Comparison of ENCODE assay signal across 2 cellular contexts in genomic region chr5:53001541-53001940, GRCh38.
A peak's percentile ranks its signal among the peaks of the same experiment; 100 is the strongest.
TF ChIP-seq lines count a peak whose summit lies in the region.

No MANE protein-coding gene starts in this region.

TF ChIP-seq in HepG2, 621 proteins besides CTCF, POLR2A, EP300 and RAD21 (continues in another document):
- TF ChIP-seq ZFP62 (CRISPR knock-in tag; IDR thresholded peaks at IDR 0.05) (no peak), SOX5 (CRISPR knock-in tag; IDR thresholded peaks at IDR 0.05; ENCODE audit: borderline replicate concordance) (peak; percentile 71), CEBPG (CRISPR knock-in tag; IDR thresholded peaks at IDR 0.05) (peak; percentile 64), FOXK1 (CRISPR knock-in tag; IDR thresholded peaks at IDR 0.05; ENCODE audit: borderline replicate concordance, low read depth) (no peak), SSRP1 (CRISPR knock-in tag; IDR thresholded peaks at IDR 0.05) (no peak), NCOR1 (IDR thresholded peaks at IDR 0.05; ENCODE audit: borderline replicate concordance, low read length) (peak; percentile 75; the same call in 1 of the 2 replicates), ZNF101 (CRISPR knock-in tag; IDR thresholded peaks at IDR 0.05; ENCODE audit: borderline replicate concordance, low read depth) (no peak), THAP11 (CRISPR knock-in tag; IDR thresholded peaks at IDR 0.05) (no peak), ZSCAN29 (CRISPR knock-in tag; conservative IDR thresholded peaks at IDR 0.05) (0 out of 2 replicates have a peak, but pooled peaks have one; percentile 1), ZNF30 (CRISPR knock-in tag; IDR thresholded peaks at IDR 0.05) (no peak), ZBTB10 (CRISPR knock-in tag; IDR thresholded peaks at IDR 0.05; ENCODE audit: borderline replicate concordance) (no peak), SIX1 (CRISPR knock-in tag; IDR thresholded peaks at IDR 0.05; ENCODE audit: borderline replicate concordance) (peak; percentile 63; the same call in 1 of the 2 replicates), ZNF121 (CRISPR knock-in tag; IDR thresholded peaks at IDR 0.05) (peak; percentile 98), ETV5 (CRISPR knock-in tag; IDR thresholded peaks at IDR 0.05; ENCODE audit: borderline replicate concordance) (peak; percentile 65; the same call in 1 of the 2 replicates), KLF6 (CRISPR knock-in tag; IDR thresholded peaks at IDR 0.05) (no peak), CEBPB (IDR thresholded peaks at IDR 0.05; ENCODE audit: borderline replicate concordance, low read depth, low read length) (peak; percentile 71; the same call in 1 of the 2 replicates), CREM (IDR thresholded peaks at IDR 0.05) (peak; percentile 70), CREM (CRISPR knock-in tag; IDR thresholded peaks at IDR 0.05) (no peak), PHF21A (CRISPR knock-in tag; IDR thresholded peaks at IDR 0.05) (peak; percentile 29; the same call in 1 of the 2 replicates), ARID2 (CRISPR knock-in tag; IDR thresholded peaks at IDR 0.05; ENCODE audit: borderline replicate concordance) (no peak), HDAC2 (CRISPR knock-in tag; IDR thresholded peaks at IDR 0.05) (peak; percentile 61; the same call in 1 of the 2 replicates), MYC (CRISPR knock-in tag; IDR thresholded peaks at IDR 0.05; ENCODE audit: borderline replicate concordance) (no peak), FOXA3 (CRISPR knock-in tag; IDR thresholded peaks at IDR 0.05) (peak; percentile 44), ELF4 (CRISPR knock-in tag; IDR thresholded peaks at IDR 0.05; ENCODE audit: borderline replicate concordance) (no peak), NCOA2 (CRISPR knock-in tag; IDR thresholded peaks at IDR 0.05) (peak; percentile 74), MED8 (CRISPR knock-in tag; IDR thresholded peaks at IDR 0.05; ENCODE audit: insufficient replicate concordance) (no peak), SALL1 (CRISPR knock-in tag; IDR thresholded peaks at IDR 0.05) (peak; percentile 50; the same call in 1 of the 2 replicates), MED1 (CRISPR knock-in tag; IDR thresholded peaks at IDR 0.05) (peak; percentile 92), ZGPAT (CRISPR knock-in tag; IDR thresholded peaks at IDR 0.05) (peak; percentile 52; the same call in 1 of the 2 replicates)
- TF ChIP-seq, protein P1, sequence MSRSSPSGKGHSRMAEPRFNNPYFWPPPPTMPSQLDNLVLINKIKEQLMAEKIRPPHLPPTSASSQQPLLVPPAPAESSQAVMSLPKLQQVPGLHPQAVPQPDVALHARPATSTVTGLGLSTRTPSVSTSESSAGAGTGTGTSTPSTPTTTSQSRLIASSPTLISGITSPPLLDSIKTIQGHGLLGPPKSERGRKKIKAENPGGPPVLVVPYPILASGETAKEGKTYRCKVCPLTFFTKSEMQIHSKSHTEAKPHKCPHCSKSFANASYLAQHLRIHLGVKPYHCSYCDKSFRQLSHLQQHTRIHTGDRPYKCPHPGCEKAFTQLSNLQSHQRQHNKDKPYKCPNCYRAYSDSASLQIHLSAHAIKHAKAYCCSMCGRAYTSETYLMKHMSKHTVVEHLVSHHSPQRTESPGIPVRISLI (CRISPR knock-in tag; IDR thresholded peaks at IDR 0.05; ENCODE audit: borderline replicate concordance) = peak; percentile 96
- TF ChIP-seq, protein P2, sequence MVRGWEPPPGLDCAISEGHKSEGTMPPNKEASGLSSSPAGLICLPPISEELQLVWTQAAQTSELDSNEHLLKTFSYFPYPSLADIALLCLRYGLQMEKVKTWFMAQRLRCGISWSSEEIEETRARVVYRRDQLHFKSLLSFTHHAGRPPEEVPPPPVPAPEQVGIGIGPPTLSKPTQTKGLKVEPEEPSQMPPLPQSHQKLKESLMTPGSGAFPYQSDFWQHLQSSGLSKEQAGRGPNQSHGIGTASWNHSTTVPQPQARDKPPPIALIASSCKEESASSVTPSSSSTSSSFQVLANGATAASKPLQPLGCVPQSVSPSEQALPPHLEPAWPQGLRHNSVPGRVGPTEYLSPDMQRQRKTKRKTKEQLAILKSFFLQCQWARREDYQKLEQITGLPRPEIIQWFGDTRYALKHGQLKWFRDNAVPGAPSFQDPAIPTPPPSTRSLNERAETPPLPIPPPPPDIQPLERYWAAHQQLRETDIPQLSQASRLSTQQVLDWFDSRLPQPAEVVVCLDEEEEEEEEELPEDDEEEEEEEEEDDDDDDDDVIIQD (CRISPR knock-in tag; IDR thresholded peaks at IDR 0.05; ENCODE audit: low read depth) = peak; percentile 18; the same call in 1 of the 2 replicates

TF ChIP-seq in K562, 482 proteins besides CTCF, POLR2A, EP300 and RAD21:
- TF ChIP-seq ZNF655 (CRISPR knock-in tag; IDR thresholded peaks at IDR 0.05) = no peak
- TF ChIP-seq TAF15 (IDR thresholded peaks at IDR 0.05; ENCODE audit: low read depth, low read length) = no peak
- no peak for TF ChIP-seq ZNF764 (CRISPR knock-in tag; IDR thresholded peaks at IDR 0.05; ENCODE audit: low read depth)
- TF ChIP-seq SRSF3 (IDR thresholded peaks at IDR 0.05; ENCODE audit: insufficient read depth, low read length) = no peak
